Comparison of ENCODE assay signal across 18 cellular contexts in the genomic region with DNA sequence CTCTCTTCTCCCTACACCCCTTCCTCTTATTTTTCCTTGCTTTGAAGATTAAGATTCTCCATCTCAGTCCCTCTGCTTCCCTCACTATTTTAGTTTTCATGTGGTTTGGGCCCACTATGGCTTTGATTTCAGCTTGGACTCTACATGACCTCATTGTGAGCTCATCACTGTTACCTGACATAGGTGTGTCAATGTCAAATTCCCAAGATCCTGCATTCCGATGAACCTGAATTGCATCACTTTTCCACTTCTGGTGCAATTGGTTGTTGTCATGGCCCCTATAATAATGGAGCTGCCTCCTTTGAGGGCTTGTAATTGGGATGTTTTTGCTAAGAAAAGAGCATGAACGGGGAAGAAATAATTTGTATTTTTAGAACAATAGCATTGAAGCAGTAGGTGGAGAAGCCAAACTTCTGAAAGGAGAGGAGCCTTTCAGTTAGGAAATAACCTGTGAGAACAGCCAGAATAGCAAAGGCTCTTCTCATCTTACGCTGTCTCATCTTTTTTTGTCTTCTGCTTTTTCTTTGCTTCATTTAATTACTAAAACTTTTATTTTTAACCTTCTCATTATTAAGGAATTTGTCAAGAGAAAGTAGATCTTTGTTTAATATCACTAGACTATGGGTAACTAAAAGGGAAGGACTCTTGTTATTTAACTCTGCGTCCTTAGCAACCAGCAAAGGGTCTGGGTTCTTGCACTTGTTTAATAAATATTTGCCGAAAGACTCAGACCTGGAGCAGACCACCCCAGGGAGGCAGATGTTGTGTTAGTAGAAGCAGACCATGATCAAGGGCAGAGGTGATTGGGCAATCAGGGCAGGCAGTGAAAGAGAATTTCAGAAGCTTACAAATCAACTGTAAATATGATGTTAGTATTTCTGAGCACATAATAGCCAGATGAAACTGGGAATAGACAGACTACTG.
DNase-seq lines count a peak whose midpoint lies in the region; ATAC-seq and TF ChIP-seq lines count a peak whose summit lies in the region.
"Had no signal": no experiment of that assay in that cellular context is flagged by ENCODE, and none has a peak within 500 bp of the region (broad histone marks: within the 10 kb centered on the region; RNA-seq: fewer than 3 reads in every experiment).

No MANE protein-coding gene starts in this region.

- H4K20me1 ChIP-seq in OCI-LY3 (ENCODE audit: insufficient read depth, low read length), result no peaks in the 10 kb centered on the region

- H3K27ac ChIP-seq in OCI-LY3 (ENCODE audit: low read length), result no peak overlapping the region
- H3K27ac ChIP-seq in subcutaneous abdominal adipose tissue (ENCODE audit: low read depth, low read length), result peak overlapping the region; percentile 77
- H3K27ac ChIP-seq: C4-2B, left ventricle myocardium inferior, suprapubic skin had no signal

- H3K4me3 Mint-ChIP-seq in chondrocyte (ENCODE audit: unreplicated experiment), result no peak overlapping the region
- H3K4me3 Mint-ChIP-seq: activated CD8-positive, alpha-beta T cell treated with anti-CD3 and anti-CD28 coated beads for 36 hours; activated naive CD8-positive, alpha-beta T cell treated with anti-CD3 and anti-CD28 coated beads for 36 hours; activated T-cell treated with anti-CD3 and anti-CD28 coated beads, Interleukin-2, amount 50 U/mL, for 72 hours had no signal

- no peaks in the 10 kb centered on the region for H3K27me3 Mint-ChIP-seq in chondrocyte (ENCODE audit: low read depth)

- no peaks in the 10 kb centered on the region for H3K9me3 Mint-ChIP-seq in chondrocyte (ENCODE audit: low read depth)
- H3K9me3 Mint-ChIP-seq: activated CD8-positive, alpha-beta T cell treated with anti-CD3 and anti-CD28 coated beads for 36 hours; activated naive CD8-positive, alpha-beta T cell treated with anti-CD3 and anti-CD28 coated beads for 36 hours; activated T-cell treated with anti-CD3 and anti-CD28 coated beads, Interleukin-2, amount 50 U/mL, for 72 hours had no signal

- H3K4me1 ChIP-seq in OCI-LY3 (ENCODE audit: low read length) (peaks cover 31% of the 10 kb centered on the region), subcutaneous abdominal adipose tissue (ENCODE audit: control insufficient read depth in 5 of 5, insufficient read depth in 5 of 5, low read length in 5 of 5) (peaks cover 0 to 32% (median 0%) of the 10 kb centered on the region in 5 donors)
- H3K4me1 ChIP-seq: left ventricle myocardium inferior, suprapubic skin had no signal

- H3K9me3 ChIP-seq in OCI-LY3 (ENCODE audit: insufficient read depth, low read length) (no peaks in the 10 kb centered on the region), subcutaneous abdominal adipose tissue (ENCODE audit: control insufficient read depth in 5 of 5, low read length in 5 of 5) (no peaks in the 10 kb centered on the region)
- H3K9me3 ChIP-seq: left ventricle myocardium inferior, suprapubic skin had no signal

- no peak for ATAC-seq in HG02840 (IDR thresholded peaks at IDR 0.05; ENCODE audit: low FRiP score, unreplicated experiment)
- ATAC-seq: activated CD8-positive, alpha-beta T cell treated with anti-CD3 and anti-CD28 coated beads for 36 hours; activated T-cell treated with anti-CD3 and anti-CD28 coated beads, Interleukin-2, amount 50 U/mL, for 72 hours had no signal

- no peak overlapping the region for H2AFZ ChIP-seq in OCI-LY3 (ENCODE audit: low read depth, low read length)

- no peaks in the 10 kb centered on the region for H3K36me3 ChIP-seq in OCI-LY3 (replicated peaks; ENCODE audit: low read depth, low read length)
- H3K36me3 ChIP-seq in kidney epithelial cell (ENCODE audit: control insufficient read depth, insufficient read depth, low read length), result no peaks in the 10 kb centered on the region
- H3K36me3 ChIP-seq in subcutaneous abdominal adipose tissue (ENCODE audit: control insufficient read depth in 5 of 5, insufficient read depth in 5 of 5, low read length in 5 of 5), result no peaks in the 10 kb centered on the region
- H3K36me3 ChIP-seq: left ventricle myocardium inferior, suprapubic skin had no signal

- H3K36me3 Mint-ChIP-seq in chondrocyte (ENCODE audit: low read depth), result no peaks in the 10 kb centered on the region
- H3K36me3 Mint-ChIP-seq: activated naive CD8-positive, alpha-beta T cell treated with anti-CD3 and anti-CD28 coated beads for 36 hours had no signal

- peaks cover 12% of the 10 kb centered on the region for H3K4me1 Mint-ChIP-seq in chondrocyte (ENCODE audit: low read depth)
- H3K4me1 Mint-ChIP-seq: activated naive CD8-positive, alpha-beta T cell treated with anti-CD3 and anti-CD28 coated beads for 36 hours had no signal

- H3K9ac ChIP-seq in OCI-LY3 (ENCODE audit: low read length) (no peak overlapping the region), subcutaneous abdominal adipose tissue (ENCODE audit: low read length in 5 of 5) (no peak overlapping the region)

- H3K4me3 ChIP-seq in OCI-LY3 (ENCODE audit: low read length) (no peak overlapping the region), kidney epithelial cell (ENCODE audit: low read depth, low read length) (no peak overlapping the region), subcutaneous abdominal adipose tissue (ENCODE audit: low read depth in 1 of 5, low read length in 5 of 5) (no peak overlapping the region)
- H3K4me3 ChIP-seq: left ventricle myocardium inferior, suprapubic skin had no signal

- DNase-seq in chondrocyte (ENCODE audit: low spot score) (no peak), kidney epithelial cell (ENCODE audit: low read depth) (peak; percentile 61), A172 (ENCODE audit: low spot score) (no peak)
- DNase-seq in stimulated activated CD4-positive, alpha-beta T cell treated with anti-CD3 and anti-CD28 coated beads, Interleukin-12 subunit alpha, Interleukin-12 subunit beta, amount 100 ng/mL, for 4 hours, result no peak
- DNase-seq: activated CD8-positive, alpha-beta T cell treated with anti-CD3 and anti-CD28 coated beads for 36 hours; activated naive CD8-positive, alpha-beta T cell treated with anti-CD3 and anti-CD28 coated beads for 36 hours; activated T-cell treated with anti-CD3 and anti-CD28 coated beads, Interleukin-2, amount 50 U/mL, for 72 hours; DMS79 treated with DMSO at 0.1 percent for 48 hours; Kasumi-1; left ventricle myocardium inferior; NCI-H1417 treated with DMSO at 0.1 percent for 48 hours; OCI-M1; posterior cingulate gyrus had no signal

- peak overlapping the region; percentile 39 for H3K27ac Mint-ChIP-seq in chondrocyte (ENCODE audit: unreplicated experiment)
- H3K27ac Mint-ChIP-seq: activated CD8-positive, alpha-beta T cell treated with anti-CD3 and anti-CD28 coated beads for 36 hours; activated naive CD8-positive, alpha-beta T cell treated with anti-CD3 and anti-CD28 coated beads for 36 hours; activated T-cell treated with anti-CD3 and anti-CD28 coated beads, Interleukin-2, amount 50 U/mL, for 72 hours had no signal

- H3K4me2 ChIP-seq in OCI-LY3 (ENCODE audit: low read length), result peak overlapping the region; percentile 3; the same call in 1 of the 2 replicates

- no peaks in the 10 kb centered on the region for H3K79me2 ChIP-seq in OCI-LY3 (ENCODE audit: low read length)

- TF ChIP-seq CTCF in OCI-LY3 (IDR thresholded peaks at IDR 0.05; ENCODE audit: low read depth, low read length) (no peak), chondrocyte (IDR thresholded peaks at IDR 0.05) (no peak), kidney epithelial cell (IDR thresholded peaks at IDR 0.05; ENCODE audit: insufficient read depth, low read length, poor library complexity, severe bottlenecking) (no peak)

- H3K27me3 ChIP-seq in OCI-LY3 (ENCODE audit: low read depth, low read length) (no peaks in the 10 kb centered on the region), kidney epithelial cell (ENCODE audit: control insufficient read depth, insufficient read depth, low read length) (no peaks in the 10 kb centered on the region), subcutaneous abdominal adipose tissue (ENCODE audit: control insufficient read depth in 5 of 5, insufficient read depth in 4 of 5, low read length in 5 of 5) (no peaks in the 10 kb centered on the region)
- H3K27me3 ChIP-seq: suprapubic skin had no signal
